Comparison of ENCODE assay signal across 1 cellular context in the genomic region with DNA sequence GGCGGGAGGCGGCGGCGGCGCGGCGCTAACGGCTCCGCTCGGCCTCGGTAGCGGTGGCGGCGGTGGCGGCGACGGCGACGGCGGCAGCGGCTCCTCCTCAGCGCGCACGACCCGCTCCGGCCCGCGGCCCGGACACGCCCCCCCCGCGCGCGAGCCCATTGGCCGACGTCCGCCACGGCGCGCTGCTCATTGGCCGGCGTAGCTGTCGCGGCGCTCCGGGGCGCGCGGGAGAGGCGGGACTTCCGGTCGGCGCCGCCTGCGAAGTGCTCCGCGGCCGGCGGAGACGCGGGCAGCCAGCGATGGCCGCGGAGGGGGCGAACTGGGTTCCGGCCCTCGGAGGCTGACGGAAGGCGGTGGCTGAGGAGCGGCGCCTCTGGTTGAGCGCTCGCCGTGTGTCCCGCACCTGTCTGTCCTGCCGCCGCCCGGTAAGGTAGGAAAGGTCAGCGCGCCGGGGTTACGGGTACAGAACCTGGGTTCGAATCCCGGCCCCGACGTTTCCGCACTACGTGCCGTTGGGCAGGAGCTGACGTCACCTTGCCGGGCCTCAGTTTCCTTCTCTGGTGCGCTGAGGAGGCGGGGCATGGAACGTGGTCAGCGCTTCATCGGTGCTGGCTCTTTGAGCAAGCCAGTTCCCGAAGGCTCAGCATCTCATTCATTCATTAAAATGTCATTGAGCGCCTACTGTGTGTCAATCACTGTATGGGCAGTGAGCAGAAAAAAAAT.
TF ChIP-seq lines count a peak whose summit lies in the region.

A gene (minus strand): TSS at position 108 of the 723 bp plus-strand sequence. CDS start 13,826 bp downstream, outside the sequence.

TF ChIP-seq in SK-N-SH treated with all-trans-retinoic acid at 6 μM for 48 hours, 23 proteins besides CTCF, POLR2A, EP300 and RAD21 (continued from another document):
- TF ChIP-seq, protein P1, sequence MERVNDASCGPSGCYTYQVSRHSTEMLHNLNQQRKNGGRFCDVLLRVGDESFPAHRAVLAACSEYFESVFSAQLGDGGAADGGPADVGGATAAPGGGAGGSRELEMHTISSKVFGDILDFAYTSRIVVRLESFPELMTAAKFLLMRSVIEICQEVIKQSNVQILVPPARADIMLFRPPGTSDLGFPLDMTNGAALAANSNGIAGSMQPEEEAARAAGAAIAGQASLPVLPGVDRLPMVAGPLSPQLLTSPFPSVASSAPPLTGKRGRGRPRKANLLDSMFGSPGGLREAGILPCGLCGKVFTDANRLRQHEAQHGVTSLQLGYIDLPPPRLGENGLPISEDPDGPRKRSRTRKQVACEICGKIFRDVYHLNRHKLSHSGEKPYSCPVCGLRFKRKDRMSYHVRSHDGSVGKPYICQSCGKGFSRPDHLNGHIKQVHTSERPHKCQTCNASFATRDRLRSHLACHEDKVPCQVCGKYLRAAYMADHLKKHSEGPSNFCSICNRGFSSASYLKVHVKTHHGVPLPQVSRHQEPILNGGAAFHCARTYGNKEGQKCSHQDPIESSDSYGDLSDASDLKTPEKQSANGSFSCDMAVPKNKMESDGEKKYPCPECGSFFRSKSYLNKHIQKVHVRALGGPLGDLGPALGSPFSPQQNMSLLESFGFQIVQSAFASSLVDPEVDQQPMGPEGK (CRISPR knock-in tag; IDR thresholded peaks at IDR 0.05; ENCODE audit: borderline replicate concordance): no peak
- TF ChIP-seq TOX (CRISPR knock-in tag; IDR thresholded peaks at IDR 0.05; ENCODE audit: borderline replicate concordance) (no peak), PPARA (CRISPR knock-in tag; IDR thresholded peaks at IDR 0.05; ENCODE audit: borderline replicate concordance) (no peak), ZFP30 (CRISPR knock-in tag; IDR thresholded peaks at IDR 0.05) (no peak), ZFP3 (CRISPR knock-in tag; IDR thresholded peaks at IDR 0.05) (no peak), TCF4 (CRISPR knock-in tag; IDR thresholded peaks at IDR 0.05; ENCODE audit: borderline replicate concordance) (no peak), GLIS3 (CRISPR knock-in tag; IDR thresholded peaks at IDR 0.05) (no peak), ZC3H10 (CRISPR knock-in tag; IDR thresholded peaks at IDR 0.05) (no peak)
- TF ChIP-seq, protein P2, sequence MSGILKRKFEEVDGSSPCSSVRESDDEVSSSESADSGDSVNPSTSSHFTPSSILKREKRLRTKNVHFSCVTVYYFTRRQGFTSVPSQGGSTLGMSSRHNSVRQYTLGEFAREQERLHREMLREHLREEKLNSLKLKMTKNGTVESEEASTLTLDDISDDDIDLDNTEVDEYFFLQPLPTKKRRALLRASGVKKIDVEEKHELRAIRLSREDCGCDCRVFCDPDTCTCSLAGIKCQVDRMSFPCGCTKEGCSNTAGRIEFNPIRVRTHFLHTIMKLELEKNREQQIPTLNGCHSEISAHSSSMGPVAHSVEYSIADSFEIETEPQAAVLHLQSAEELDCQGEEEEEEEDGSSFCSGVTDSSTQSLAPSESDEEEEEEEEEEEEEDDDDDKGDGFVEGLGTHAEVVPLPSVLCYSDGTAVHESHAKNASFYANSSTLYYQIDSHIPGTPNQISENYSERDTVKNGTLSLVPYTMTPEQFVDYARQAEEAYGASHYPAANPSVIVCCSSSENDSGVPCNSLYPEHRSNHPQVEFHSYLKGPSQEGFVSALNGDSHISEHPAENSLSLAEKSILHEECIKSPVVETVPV (CRISPR knock-in tag; IDR thresholded peaks at IDR 0.05): no peak
TF ChIP-seq in SK-N-SH treated with all-trans-retinoic acid at 6 μM for 48 hours: peak in this region for 0.
